Comparison of ENCODE assay signal across 21 cellular contexts in the genomic region with DNA sequence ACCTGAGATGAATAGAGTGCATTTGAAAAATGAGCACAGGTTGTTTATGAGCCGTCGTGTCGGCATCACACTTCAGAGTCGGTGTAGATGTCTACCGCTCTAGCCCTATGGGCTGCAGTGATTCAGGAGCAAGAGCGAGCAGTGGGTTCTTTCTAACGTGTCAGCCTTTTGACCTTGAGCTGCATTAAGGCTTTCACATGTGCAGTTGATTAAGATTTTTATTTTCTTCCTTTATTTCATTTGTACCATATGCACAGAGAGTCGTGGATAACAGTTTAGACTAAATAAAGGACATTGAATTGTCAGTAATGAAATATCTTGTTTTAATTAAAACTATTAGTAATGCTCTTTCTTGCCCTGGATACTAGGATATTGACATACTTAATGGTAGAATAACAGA.
"Had no signal": no experiment of that assay in that cellular context is flagged by ENCODE, and none has a peak within 500 bp of the region (broad histone marks: within the 10 kb centered on the region; RNA-seq: fewer than 3 reads in every experiment).

No MANE protein-coding gene starts in this region.

- H3K27ac ChIP-seq: epithelial cell of prostate, esophagus squamous epithelium, neutrophil, skin epidermis, transverse colon had no signal

- H3K4me3 ChIP-seq: dorsolateral prefrontal cortex, esophagus squamous epithelium, heart right ventricle, skin epidermis, thoracic aorta, transverse colon had no signal

- H3K9me3 ChIP-seq: esophagus squamous epithelium, neutrophil, thoracic aorta, transverse colon had no signal

- FAIRE-seq: frontal cortex had no signal

- ATAC-seq: heart right ventricle; naive thymus-derived CD8-positive, alpha-beta T cell; sciatic nerve; stimulated activated naive B cell treated with anti-CD40 and anti-IgM and Interleukin-4, amounts not matched to agents 10 μg/mL and 1 μg/mL and 100 μg/mL, for 72 hours; stimulated activated naive CD8-positive, alpha-beta T cell treated with anti-CD3 and anti-CD28 coated beads, Interleukin-15, amount 100 ng/mL, for 72 hours had no signal

- H3K36me3 ChIP-seq: esophagus squamous epithelium, heart right ventricle, neutrophil, thoracic aorta, transverse colon had no signal

- H3K27me3 ChIP-seq: dorsolateral prefrontal cortex, esophagus squamous epithelium, heart right ventricle, neutrophil, transverse colon had no signal

- DNase-seq: cortex of kidney; dorsolateral prefrontal cortex; effector CD8-positive, alpha-beta T cell; esophagus squamous epithelium; heart right ventricle; hypothalamus; kidney glomerular epithelial cell; mammary epithelial cell; naive thymus-derived CD8-positive, alpha-beta T cell; stimulated activated CD4-positive, alpha-beta T cell treated with anti-CD3 and anti-CD28 coated beads, Interleukin-2, amount 100 ng/mL, for 24 hours; stimulated activated CD4-positive, alpha-beta T cell treated with anti-CD3 and anti-CD28 coated beads, Interleukin-4, amount 100 ng/mL, for 4 hours; stimulated activated naive B cell treated with anti-CD40 and anti-IgM and Interleukin-4, amounts not matched to agents 10 μg/mL and 1 μg/mL and 100 μg/mL, for 72 hours; stimulated activated naive CD8-positive, alpha-beta T cell treated with anti-CD3 and anti-CD28 coated beads, Interleukin-15, amount 100 ng/mL, for 72 hours; substantia nigra; transverse colon had no signal
